ENCODE assay signal across 6 cellular contexts in the genomic region with DNA sequence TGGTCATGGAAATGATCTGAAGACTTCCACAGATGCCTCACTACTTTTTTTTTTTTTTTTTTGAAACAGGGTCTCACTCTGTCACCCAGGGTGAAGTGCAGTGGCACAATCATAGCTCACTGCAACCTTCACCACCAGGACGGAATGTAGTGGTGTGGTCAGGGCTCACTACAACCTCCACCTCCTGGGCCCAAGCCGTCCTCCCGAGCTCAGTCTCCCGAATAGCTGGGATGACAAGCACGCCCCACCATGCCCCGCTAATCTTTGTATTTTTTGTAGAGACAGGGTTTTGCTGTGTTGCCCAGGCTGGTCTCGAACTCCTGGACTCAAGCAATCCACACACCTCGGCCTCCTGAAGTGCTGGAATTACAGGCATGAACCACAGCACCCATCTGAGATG. TPM values are rescaled to one million over a fixed set of nuclear protein-coding genes. Genes with fewer than 3 reads are reported as not detected.
A peak's percentile ranks its signal among the peaks of the same experiment; 100 is the strongest.
DNase-seq lines count a peak whose midpoint lies in the region; TF ChIP-seq lines count a peak whose summit lies in the region.
"Not testable (repeated sequence)": the region's sequence is repeated elsewhere in the genome, so short reads cannot be mapped to it uniquely, and the experiment has no call there.

No MANE protein-coding gene starts in this region.

- H4K20me1 ChIP-seq in SK-N-SH (ENCODE audit: insufficient read depth): not testable (repeated sequence)

- H3K79me2 ChIP-seq in SK-N-SH (ENCODE audit: insufficient read depth) (peaks cover 81% of the 10 kb centered on the region), parathyroid adenoma (peaks cover 70% of the 10 kb centered on the region)

- not testable (repeated sequence) for H3K9ac ChIP-seq in SK-N-SH; iPS-20b (ENCODE audit: low read depth, low read length); parathyroid adenoma
- peak overlapping the region; percentile 100 for H3K9ac ChIP-seq in duodenal mucosa (ENCODE audit: low read depth in 1 of 2, low read length in 2 of 2)

- H3F3A ChIP-seq in SK-N-SH (replicated peaks; ENCODE audit: insufficient read depth): peaks cover 39% of the 10 kb centered on the region

- not testable (repeated sequence) for H3K27me3 ChIP-seq in CD8-positive, alpha-beta memory T cell (ENCODE audit: insufficient read depth, low read length, poor library complexity, severe bottlenecking); SK-N-SH (ENCODE audit: insufficient read depth); duodenal mucosa (ENCODE audit: control insufficient read depth in 1 of 2, insufficient read depth in 2 of 2, low read length in 2 of 2); iPS-20b (ENCODE audit: insufficient read depth, low read length); parathyroid adenoma (ENCODE audit: control insufficient read depth, insufficient read depth, low read length); tibial artery

- TF ChIP-seq RAD21 in SK-N-SH (IDR thresholded peaks at IDR 0.05; ENCODE audit: low read length): not testable (repeated sequence)

- not testable (repeated sequence) for TF ChIP-seq CTCF in SK-N-SH (IDR thresholded peaks at IDR 0.05); parathyroid adenoma (IDR thresholded peaks at IDR 0.05); tibial artery (IDR thresholded peaks at IDR 0.05)

- intact Hi-C loops in tibial artery (cut with DNase I; ENCODE audit: low total_unique reads): loop anchor here (5.0 kb wide), 2 partner anchors 44 to 129 kb away; partner anchors contain the start of gene LTBR

- H3K27ac ChIP-seq in CD8-positive, alpha-beta memory T cell (ENCODE audit: low read depth, low read length): peak overlapping the region; percentile 41
- H3K27ac ChIP-seq in SK-N-SH (ENCODE audit: low read depth in 2 of 2, low read length in 1 of 2) (peak overlapping the region in 1 of 2 experiments; percentile 100; a peak in 1 of 4 replicates), duodenal mucosa (ENCODE audit: low read depth, low read length) (peak overlapping the region; percentile 98), parathyroid adenoma (peak overlapping the region; percentile 100), tibial artery (peak overlapping the region; percentile 99)
- not testable (repeated sequence) for H3K27ac ChIP-seq in iPS-20b (ENCODE audit: low read length)

- not testable (repeated sequence) for H3K9me3 ChIP-seq in CD8-positive, alpha-beta memory T cell (ENCODE audit: low read length); SK-N-SH; duodenal mucosa (ENCODE audit: control insufficient read depth in 1 of 2, low read length in 2 of 2); iPS-20b (ENCODE audit: insufficient read depth, low read depth, low read length); parathyroid adenoma (ENCODE audit: control insufficient read depth, low read length); tibial artery

- POLR2A ChIA-PET in CD8-positive, alpha-beta memory T cell (lab: Charles Lee): interaction anchor here (0.9 kb wide), 1 partner anchor 132 kb away, joined by 5 read pairs; the partner anchor contains the start of gene VAMP1
- POLR2A ChIA-PET in SK-N-SH (lab: Yijun Ruan, JAX): interaction anchor here (1.1 kb wide), 1 partner anchor 12 kb away, joined by 3 read pairs; no protein-coding TSS in a partner anchor

- not testable (repeated sequence) for H2AFZ ChIP-seq in SK-N-SH (ENCODE audit: low read depth); parathyroid adenoma

- H3K4me2 ChIP-seq in SK-N-SH (peak overlapping the region; percentile 88), parathyroid adenoma (ENCODE audit: low read length) (peak overlapping the region; percentile 72)

- H3K27me3 Mint-ChIP-seq in CD8-positive, alpha-beta memory T cell: not testable (repeated sequence)

- H3K9me3 Mint-ChIP-seq in CD8-positive, alpha-beta memory T cell: not testable (repeated sequence)

- H3K4me1 ChIP-seq in CD8-positive, alpha-beta memory T cell (ENCODE audit: insufficient read depth, low read length): peaks cover 80% of the 10 kb centered on the region
- H3K4me1 ChIP-seq in SK-N-SH (ENCODE audit: control insufficient read depth in 1 of 2, insufficient read depth in 2 of 2, low read depth in 1 of 2, low read length in 1 of 2): peaks cover 57 to 60% of the 10 kb centered on the region in 2 experiments
- peaks cover 74 to 80% of the 10 kb centered on the region in 2 donors for H3K4me1 ChIP-seq in duodenal mucosa (ENCODE audit: control insufficient read depth in 1 of 2, insufficient read depth in 2 of 2, low read length in 2 of 2)
- H3K4me1 ChIP-seq in iPS-20b (ENCODE audit: insufficient read depth, low read length): peaks cover 54% of the 10 kb centered on the region
- peaks cover 63% of the 10 kb centered on the region for H3K4me1 ChIP-seq in parathyroid adenoma
- H3K4me1 ChIP-seq in tibial artery: peaks cover 0 to 80% (median 68%) of the 10 kb centered on the region in 4 donors

- H3K9me2 ChIP-seq in SK-N-SH: not testable (repeated sequence)

- H3K36me3 Mint-ChIP-seq in CD8-positive, alpha-beta memory T cell: peaks cover 7 to 30% (median 9%) of the 10 kb centered on the region in 3 donors

- peak overlapping the region; percentile 91 for H3K4me3 ChIP-seq in CD8-positive, alpha-beta memory T cell (ENCODE audit: low read length)
- H3K4me3 ChIP-seq in SK-N-SH (ENCODE audit: low read depth in 2 of 2, low read length in 1 of 2) (0 out of 4 replicates have a peak overlapping the region, but pooled peaks of 1 of the 2 experiments have one; percentile 99), duodenal mucosa (ENCODE audit: low read depth in 1 of 2, low read length in 2 of 2) (peak overlapping the region; percentile 92 to 96), iPS-20b (ENCODE audit: low read length) (peak overlapping the region; percentile 61; the same call in 1 of the 2 replicates), tibial artery (peak overlapping the region; percentile 97 to 99)
- H3K4me3 ChIP-seq in parathyroid adenoma (ENCODE audit: low read depth, low read length): not testable (repeated sequence)

- peaks cover 13% of the 10 kb centered on the region for H3K36me3 ChIP-seq in CD8-positive, alpha-beta memory T cell (ENCODE audit: insufficient read depth, low read length)
- H3K36me3 ChIP-seq in SK-N-SH (replicated peaks in 1 of 2; ENCODE audit: control insufficient read depth in 1 of 2, insufficient read depth in 2 of 2, low read length in 1 of 2); parathyroid adenoma (ENCODE audit: control insufficient read depth, insufficient read depth, low read length): not testable (repeated sequence)
- peaks cover 12 to 22% of the 10 kb centered on the region in 2 donors for H3K36me3 ChIP-seq in duodenal mucosa (ENCODE audit: control insufficient read depth in 1 of 2, insufficient read depth in 2 of 2, low read length in 2 of 2)
- H3K36me3 ChIP-seq in iPS-20b (ENCODE audit: insufficient read depth, low read depth, low read length): peaks cover 14% of the 10 kb centered on the region
- H3K36me3 ChIP-seq in tibial artery: peaks cover 11 to 19% (median 14%) of the 10 kb centered on the region in 3 donors

- TF ChIP-seq EP300 in SK-N-SH (IDR thresholded peaks at IDR 0.05; ENCODE audit: borderline replicate concordance in 1 of 2, low read depth in 1 of 2, low read length in 1 of 2): not testable (repeated sequence)

- not testable (repeated sequence) for H3K4me3 Mint-ChIP-seq in CD8-positive, alpha-beta memory T cell

- DNase-seq in CD8-positive, alpha-beta memory T cell; SK-N-SH; tibial artery: not testable (repeated sequence)

- 77% methylated on average over 8 of the region's 8 CpGs for WGBS in SK-N-SH (ENCODE audit: low lambda C conversion rate)

- H3K27ac Mint-ChIP-seq in CD8-positive, alpha-beta memory T cell: not testable (repeated sequence)

- CTCF ChIA-PET in CD8-positive, alpha-beta memory T cell (lab: Charles Lee): interaction anchor here (0.8 to 6.6 kb wide), 10 partner anchors 7 to 199 kb away, joined by 3 to 58 read pairs (median 8); partner anchors contain the start of gene VAMP1
- CTCF ChIA-PET in SK-N-SH (lab: Yijun Ruan, JAX): interaction anchor here (1.2 to 2.6 kb wide), 4 partner anchors 12 to 127 kb away, joined by 3 to 9 read pairs (median 4); no protein-coding TSS in a partner anchor

- H3K4me1 Mint-ChIP-seq in CD8-positive, alpha-beta memory T cell: peaks cover 19 to 47% (median 43%) of the 10 kb centered on the region in 3 donors

RNA-seq across cellular contexts. Expression of gene TNFRSF1A, which starts 3.3 kb away (rescaled TPM):
- 10 to 100 TPM; 62.1 to 62.9 TPM for total RNA-seq in CD8-positive, alpha-beta memory T cell
- 57.1 TPM for polyA plus RNA-seq in CD8-positive, alpha-beta memory T cell
- 68.3 and 92.9 TPM in 2 replicates for polyA plus RNA-seq in SK-N-SH (2012; rRNA removed)
- polyA plus RNA-seq in SK-N-SH (2012; cell fraction: cytosol; rRNA removed): 86.7 and 93.2 TPM in 2 replicates
- polyA plus RNA-seq in SK-N-SH (2012; cell fraction: nucleus; rRNA removed): 72.6 and 75.2 TPM in 2 replicates

RNA-seq across cellular contexts. Expression of gene PLEKHG6, which starts 28.1 kb away (rescaled TPM):
- not detected for total RNA-seq in CD8-positive, alpha-beta memory T cell
- 0.72 TPM for polyA plus RNA-seq in CD8-positive, alpha-beta memory T cell
- polyA plus RNA-seq in SK-N-SH (2012; rRNA removed): 0.15 and 0.20 TPM in 2 replicates
- polyA plus RNA-seq in SK-N-SH (2012; cell fraction: cytosol; rRNA removed): 0.10 and 0.13 TPM in 2 replicates
- 0.27 and 0.68 TPM in 2 replicates for polyA plus RNA-seq in SK-N-SH (2012; cell fraction: nucleus; rRNA removed)

RNA-seq across cellular contexts. Expression of gene SCNN1A, which starts 36.8 kb away (rescaled TPM):
- total RNA-seq in CD8-positive, alpha-beta memory T cell: under 1 TPM; 0.77 to 0.93 TPM
- 0.49 TPM for polyA plus RNA-seq in CD8-positive, alpha-beta memory T cell
- polyA plus RNA-seq in SK-N-SH (2012; rRNA removed): 0.71 and 1.6 TPM in 2 replicates
- polyA plus RNA-seq in SK-N-SH (2012; cell fraction: cytosol; rRNA removed): 0.97 and 0.98 TPM in 2 replicates
- 1.2 and 1.6 TPM in 2 replicates for polyA plus RNA-seq in SK-N-SH (2012; cell fraction: nucleus; rRNA removed)

RNA-seq across cellular contexts. Expression of gene LTBR, which starts 45.4 kb away (rescaled TPM):
- 1 to 10 TPM in 1 of 2 experiments, under 1 TPM in 1; 0.51 to 1.4 TPM for total RNA-seq in CD8-positive, alpha-beta memory T cell
- polyA plus RNA-seq in CD8-positive, alpha-beta memory T cell: not detected
- 0.10 and 0.12 TPM in 2 replicates for polyA plus RNA-seq in SK-N-SH (2012; rRNA removed)
- polyA plus RNA-seq in SK-N-SH (2012; cell fraction: cytosol; rRNA removed): 0.03 and 0.06 TPM in 2 replicates
- polyA plus RNA-seq in SK-N-SH (2012; cell fraction: nucleus; rRNA removed): 0.32 and 0.73 TPM in 2 replicates
